In genomic region chr19:36916991-36917390, GRCh38 we compare ENCODE assay signal across 8 cellular contexts. TPM values are rescaled to one million over a fixed set of nuclear protein-coding genes. Genes with fewer than 3 reads are reported as not detected.
A peak's percentile ranks its signal among the peaks of the same experiment; 100 is the strongest.
DNase-seq lines count a peak whose midpoint lies in the region; ATAC-seq and FAIRE-seq lines count a peak whose summit lies in the region.

No MANE protein-coding gene starts in this region.

- H3K79me1 ChIP-seq in mesenchymal stem cell (replicated peaks; ENCODE audit: low read length, poor library complexity, severe bottlenecking), result peaks cover 11% of the 10 kb centered on the region

- no peak for FAIRE-seq in small intestine (lab: Jason Lieb, UNC)

- peak overlapping the region; percentile 66 for H3K4me2 ChIP-seq in mesenchymal stem cell (ENCODE audit: low read length, poor library complexity, severe bottlenecking)

- no peak overlapping the region for H2BK12ac ChIP-seq in mesenchymal stem cell (ENCODE audit: low read length in 2 of 2)

- peak overlapping the region; percentile 57 for H4K8ac ChIP-seq in mesenchymal stem cell (ENCODE audit: low read length)

- peaks cover 11 to 37% (median 24%) of the 10 kb centered on the region in 4 donors for H3K4me1 Mint-ChIP-seq in CD4-positive, CD25-positive, alpha-beta regulatory T cell

- no peaks in the 10 kb centered on the region for H3K27me3 ChIP-seq in CD4-positive, CD25-positive, alpha-beta regulatory T cell (ENCODE audit: control insufficient read depth, insufficient read depth, low read length)
- H3K27me3 ChIP-seq in mesenchymal stem cell (ENCODE audit: control insufficient read depth in 1 of 2, insufficient read depth in 1 of 2, low read length in 2 of 2) (no peaks in the 10 kb centered on the region), aorta (ENCODE audit: control insufficient read depth in 1 of 2, insufficient read depth in 2 of 2, low read length in 1 of 2) (no peaks in the 10 kb centered on the region), small intestine (ENCODE audit: control insufficient read depth in 2 of 2, insufficient read depth in 2 of 2, low read length in 2 of 2) (no peaks in the 10 kb centered on the region)

- H3K14ac ChIP-seq in mesenchymal stem cell (ENCODE audit: low read length in 2 of 2), result no peak overlapping the region

- H3K36me3 ChIP-seq in CD4-positive, CD25-positive, alpha-beta regulatory T cell (ENCODE audit: control insufficient read depth, insufficient read depth, low read length), result peaks cover 41% of the 10 kb centered on the region
- peaks cover 12 to 53% of the 10 kb centered on the region in 2 experiments for H3K36me3 ChIP-seq in mesenchymal stem cell (ENCODE audit: control insufficient read depth in 1 of 2, insufficient read depth in 2 of 2, low read depth in 1 of 2, low read length in 2 of 2)
- peaks cover under 1% of the 10 kb centered on the region in 2 donors for H3K36me3 ChIP-seq in aorta (ENCODE audit: control insufficient read depth in 1 of 2, insufficient read depth in 2 of 2, low read length in 1 of 2)
- peaks cover 2% of the 10 kb centered on the region in 2 donors for H3K36me3 ChIP-seq in small intestine (ENCODE audit: control insufficient read depth in 2 of 2, insufficient read depth in 2 of 2, low read length in 2 of 2)

- H3K27ac ChIP-seq in CD4-positive, CD25-positive, alpha-beta regulatory T cell (ENCODE audit: insufficient read depth, low read length, poor library complexity, severe bottlenecking), result peak overlapping the region; percentile 88
- H3K27ac ChIP-seq in mesenchymal stem cell (ENCODE audit: low read length, poor library complexity, severe bottlenecking) (no peak overlapping the region), aorta (ENCODE audit: low read depth in 1 of 2, low read length in 2 of 2) (no peak overlapping the region), small intestine (ENCODE audit: low read depth in 1 of 2, low read length in 1 of 2) (no peak overlapping the region)

- H3K4me3 ChIP-seq in CD4-positive, CD25-positive, alpha-beta regulatory T cell (ENCODE audit: low read depth, low read length), result peak overlapping the region; percentile 89
- peak overlapping the region; percentile 54; the same call in 1 of the 2 replicates for H3K4me3 ChIP-seq in Jurkat, Clone E6-1 (ENCODE audit: low read length)
- H3K4me3 ChIP-seq in mesenchymal stem cell (ENCODE audit: insufficient read depth in 1 of 2, low read depth in 1 of 2, low read length in 2 of 2) (peak overlapping the region in 1 of 2 experiments; percentile 92), aorta (ENCODE audit: low read length in 2 of 2) (peak overlapping the region; percentile 77 to 81), small intestine (ENCODE audit: low read depth in 1 of 2, low read length in 2 of 2) (peak overlapping the region in 1 of 2 donors; percentile 81)

- H3K4me1 ChIP-seq in CD4-positive, CD25-positive, alpha-beta regulatory T cell (ENCODE audit: control insufficient read depth, insufficient read depth, low read length, poor library complexity, severe bottlenecking), result peaks cover 15% of the 10 kb centered on the region
- H3K4me1 ChIP-seq in mesenchymal stem cell (ENCODE audit: control insufficient read depth, insufficient read depth, low read depth, low read length) (peaks cover 3% of the 10 kb centered on the region), aorta (ENCODE audit: control insufficient read depth in 1 of 2, insufficient read depth in 2 of 2, low read length in 2 of 2) (no peaks in the 10 kb centered on the region), small intestine (ENCODE audit: control insufficient read depth in 2 of 2, insufficient read depth in 1 of 2, low read depth in 1 of 2, low read length in 1 of 2) (peaks cover 0 to 3% of the 10 kb centered on the region in 2 donors)

- H4K91ac ChIP-seq in mesenchymal stem cell (ENCODE audit: low read length), result no peak overlapping the region

- ATAC-seq in CD4-positive, CD25-positive, alpha-beta regulatory T cell (ENCODE audit: low read depth in 2 of 2), result no peak
- ATAC-seq in aorta (ENCODE audit: low FRiP score), result no peak

- no peak overlapping the region for H2AK5ac ChIP-seq in mesenchymal stem cell (ENCODE audit: low read length, severe bottlenecking)

- peaks cover 4 to 32% (median 14%) of the 10 kb centered on the region in 7 donors for H3K9me3 Mint-ChIP-seq in CD4-positive, CD25-positive, alpha-beta regulatory T cell

- peak overlapping the region; percentile 94 to 100 (median 96) for H3K27ac Mint-ChIP-seq in CD4-positive, CD25-positive, alpha-beta regulatory T cell

- H3K9ac ChIP-seq in mesenchymal stem cell (ENCODE audit: low read length), result peak overlapping the region; percentile 96

- no peak overlapping the region for H3K23ac ChIP-seq in mesenchymal stem cell (ENCODE audit: low read length in 2 of 2)

- no peaks in the 10 kb centered on the region for H3K27me3 Mint-ChIP-seq in CD4-positive, CD25-positive, alpha-beta regulatory T cell

- peak overlapping the region; percentile 92 to 99 (median 93) for H3K4me3 Mint-ChIP-seq in CD4-positive, CD25-positive, alpha-beta regulatory T cell

- peaks cover 43% of the 10 kb centered on the region for H3K36me3 Mint-ChIP-seq in CD4-positive, CD25-positive, alpha-beta regulatory T cell

- H2BK5ac ChIP-seq in mesenchymal stem cell (ENCODE audit: low read depth, low read length, poor library complexity, severe bottlenecking), result no peak overlapping the region

- DNase-seq in CD4-positive, CD25-positive, alpha-beta regulatory T cell, result no peak
- DNase-seq in Jurkat, Clone E6-1 (ENCODE audit: low read depth, low spot score), result no peak
- DNase-seq in cerebellum (ENCODE audit: low spot score) (peak; percentile 15), mesenchymal stem cell (no peak), aorta (no peak), NCI-H1105 treated with DMSO at 0.1 percent for 48 hours (lab: John Stamatoyannopoulos, UW) (no peak), small intestine (no peak)
- DNase-seq in stimulated activated naive CD4-positive, alpha-beta T cell (lab: John Stamatoyannopoulos, UW), result no peak

- H2BK120ac ChIP-seq in mesenchymal stem cell (ENCODE audit: low read depth, low read length), result no peak overlapping the region

- H2BK15ac ChIP-seq in mesenchymal stem cell (ENCODE audit: low read depth, poor library complexity, severe bottlenecking), result no peak overlapping the region

- H2AFZ ChIP-seq in mesenchymal stem cell (ENCODE audit: low read depth, low read length), result no peak overlapping the region

- H3K4ac ChIP-seq in mesenchymal stem cell (ENCODE audit: low read depth in 1 of 2, low read length in 2 of 2), result no peak overlapping the region

- no peak overlapping the region for H3K18ac ChIP-seq in mesenchymal stem cell (ENCODE audit: low read depth in 1 of 2, low read length in 2 of 2)

- peaks cover 17 to 31% of the 10 kb centered on the region in 2 experiments for H3K9me3 ChIP-seq in CD4-positive, CD25-positive, alpha-beta regulatory T cell (ENCODE audit: control insufficient read depth in 2 of 2, low read length in 2 of 2)
- H3K9me3 ChIP-seq in mesenchymal stem cell (ENCODE audit: control insufficient read depth, low read length), result peaks cover 56% of the 10 kb centered on the region
- H3K9me3 ChIP-seq in aorta (ENCODE audit: control insufficient read depth, low read length), result peaks cover under 1% of the 10 kb centered on the region
- H3K9me3 ChIP-seq in small intestine (ENCODE audit: control insufficient read depth, low read depth), result no peaks in the 10 kb centered on the region

- intact Hi-C loops in aorta (cut with DNase I), result loop anchor here (5.0 kb wide), 3 partner anchors 55 to 305 kb away; partner anchors contain the start of gene ZNF345 (in 1 of the 2)

- WGBS in mesenchymal stem cell, result 82% methylated on average over 5 of the region's 7 CpGs
- WGBS in aorta, 2 donors, result 24 to 27% methylated on average over 7 of the region's 7 CpGs
- 40 to 62% (median 59%) methylated on average over 7 of the region's 7 CpGs for WGBS in small intestine, 3 donors

RNA-seq across cellular contexts. Expression of gene ZNF568, which starts 0.9 kb away (rescaled TPM):
- total RNA-seq in CD4-positive, CD25-positive, alpha-beta regulatory T cell, result 8.3 TPM
- 10 to 100 TPM in 2 of 4 donors, 1 to 10 TPM in 2; 6.7 to 13.3 (median 9.7) TPM for polyA plus RNA-seq in CD4-positive, CD25-positive, alpha-beta regulatory T cell
- not detected for polyA plus RNA-seq in Jurkat, Clone E6-1 (2012; ENCODE audit: insufficient read depth, insufficient read length)
- total RNA-seq in cerebellum (35.1 TPM), aorta (10 to 100 TPM; 14.0 to 15.8 TPM)
- 3.4 TPM for polyA plus RNA-seq in mesenchymal stem cell (2013, experiment 1 of 2)
- 3.7 TPM for polyA plus RNA-seq in mesenchymal stem cell (2013, experiment 2 of 2)
- polyA plus RNA-seq in aorta (1 to 10 TPM; 6.4 to 7.8 TPM), small intestine (1 to 10 TPM; 1.8 to 2.9 (median 2.7) TPM)

RNA-seq across cellular contexts. Expression of gene ZNF829, which starts 0.9 kb away (rescaled TPM):
- total RNA-seq in CD4-positive, CD25-positive, alpha-beta regulatory T cell, result 4.8 TPM
- polyA plus RNA-seq in CD4-positive, CD25-positive, alpha-beta regulatory T cell, result 1 to 10 TPM; 2.0 to 4.0 (median 2.3) TPM
- not detected for polyA plus RNA-seq in Jurkat, Clone E6-1 (2012; ENCODE audit: insufficient read depth, insufficient read length)
- 7.5 TPM for total RNA-seq in cerebellum
- 1.7 TPM for polyA plus RNA-seq in mesenchymal stem cell (2013, experiment 1 of 2)
- polyA plus RNA-seq in mesenchymal stem cell (2013, experiment 2 of 2), result 1.7 TPM
- total RNA-seq in aorta, result 1 to 10 TPM; 3.1 to 3.5 TPM
- 1 to 10 TPM in 1 of 2 donors, under 1 TPM in 1; 0.75 to 2.6 TPM for polyA plus RNA-seq in aorta
- polyA plus RNA-seq in small intestine, result under 1 TPM; 0.22 to 0.91 (median 0.81) TPM
